ENCODE assay signal across 10 cellular contexts in the genomic region with DNA sequence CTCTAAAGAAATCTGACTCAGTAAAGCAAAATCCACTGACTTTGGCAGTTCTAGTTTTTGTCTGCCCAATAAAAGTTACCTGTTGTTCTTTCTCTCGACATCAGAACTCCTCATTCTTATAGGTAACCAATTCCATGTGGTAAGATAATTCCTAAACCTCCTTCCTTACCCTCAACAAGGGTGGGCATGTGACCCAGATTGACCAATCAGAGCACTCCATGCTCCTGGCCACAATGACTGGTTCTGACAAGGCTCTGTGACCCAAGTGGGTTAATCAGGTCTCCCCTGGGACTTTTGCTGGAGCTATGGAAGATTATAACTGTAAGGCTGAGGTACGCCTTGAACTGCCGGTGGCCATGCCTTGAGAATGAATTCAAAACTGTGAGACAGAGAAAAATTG. TPM values are rescaled to one million over a fixed set of nuclear protein-coding genes. Genes with fewer than 3 reads are reported as not detected.
A peak's percentile ranks its signal among the peaks of the same experiment; 100 is the strongest.
DNase-seq lines count a peak whose midpoint lies in the region; ATAC-seq lines count a peak whose summit lies in the region.
"Had no signal": no experiment of that assay in that cellular context is flagged by ENCODE, and none has a peak within 500 bp of the region (broad histone marks: within the 10 kb centered on the region; RNA-seq: fewer than 3 reads in every experiment).

No MANE protein-coding gene starts in this region.

- peak overlapping the region; percentile 54 to 86 for H3K27ac Mint-ChIP-seq in activated naive CD4-positive, alpha-beta T cell treated with anti-CD3 and anti-CD28 coated beads, Interleukin-2, amount 50 U/mL, for 72 hours

- peaks cover 11 to 29% of the 10 kb centered on the region in 2 donors for H3K36me3 Mint-ChIP-seq in activated naive CD4-positive, alpha-beta T cell treated with anti-CD3 and anti-CD28 coated beads, Interleukin-2, amount 50 U/mL, for 72 hours

- DNase-seq in AG08395 (ENCODE audit: low spot score) (peak; percentile 49), NCI-H1417 treated with DMSO at 0.1 percent for 48 hours (lab: John Stamatoyannopoulos, UW) (no peak), HAP-1 (ENCODE audit: low spot score in 2 of 2) (no peak)
- DNase-seq in activated naive CD4-positive, alpha-beta T cell treated with anti-CD3 and anti-CD28 coated beads, Interleukin-2, amount 50 U/mL, for 72 hours (ENCODE audit: low spot score in 2 of 2): no peak
- DNase-seq: NCI-H748 treated with DMSO at 0.1 percent for 48 hours had no signal

- H3K4me1 ChIP-seq in HAP-1: no peaks in the 10 kb centered on the region

- H3K36me3 ChIP-seq in HAP-1 (replicated peaks): peaks cover 13% of the 10 kb centered on the region

- no peaks in the 10 kb centered on the region for H3K9me3 ChIP-seq in HAP-1

- peak; percentile 22 for ATAC-seq in GM18502 (IDR thresholded peaks at IDR 0.05; ENCODE audit: poor library complexity, unreplicated experiment)
- ATAC-seq in HG03097 (IDR thresholded peaks at IDR 0.05; ENCODE audit: low FRiP score, unreplicated experiment): peak; percentile 29
- ATAC-seq in activated naive CD4-positive, alpha-beta T cell treated with anti-CD3 and anti-CD28 coated beads, Interleukin-2, amount 50 U/mL, for 72 hours: no peak
- no peak for ATAC-seq in GM19023 (IDR thresholded peaks at IDR 0.05; ENCODE audit: unreplicated experiment)
- no peak for ATAC-seq in HG03045 (IDR thresholded peaks at IDR 0.05; ENCODE audit: unreplicated experiment)

- no peaks in the 10 kb centered on the region for H3K9me3 Mint-ChIP-seq in activated naive CD4-positive, alpha-beta T cell treated with anti-CD3 and anti-CD28 coated beads, Interleukin-2, amount 50 U/mL, for 72 hours

- no peak overlapping the region for H3K4me3 ChIP-seq in HAP-1

- in situ Hi-C loops in HAP-1 (cut with MboI; ENCODE audit: low sequenced_read_pairs): loop anchor here (10.0 kb wide), 1 partner anchor 225 kb away; the partner anchor contains the start of gene ADAMTS17

- no peaks in the 10 kb centered on the region for H3K27me3 ChIP-seq in HAP-1 (ENCODE audit: low read depth)

RNA-seq across cellular contexts. Expression of gene LINS1, which starts 31.7 kb away (rescaled TPM):
- total RNA-seq in activated naive CD4-positive, alpha-beta T cell treated with anti-CD3 and anti-CD28 coated beads, Interleukin-2, amount 50 U/mL, for 72 hours: 10 to 100 TPM; 48.9 to 63.9 TPM

RNA-seq across cellular contexts. Expression of gene ASB7, which starts 32.1 kb away (rescaled TPM):
- 10 to 100 TPM; 23.4 to 30.1 TPM for total RNA-seq in activated naive CD4-positive, alpha-beta T cell treated with anti-CD3 and anti-CD28 coated beads, Interleukin-2, amount 50 U/mL, for 72 hours

RNA-seq across cellular contexts. Expression of gene CERS3, which starts 41.5 kb away (rescaled TPM):
- total RNA-seq in activated naive CD4-positive, alpha-beta T cell treated with anti-CD3 and anti-CD28 coated beads, Interleukin-2, amount 50 U/mL, for 72 hours: under 1 TPM; 0.23 to 0.74 TPM
- total RNA-seq: kidney epithelial cell had no signal

Comparison
In these comparisons a context has a peak if more than half of its experiments do, and no peak if none do; other contexts are left out.
1. ATAC-seq: peak in GM18502 (single experiment) and HG03097 (single experiment); none in activated naive CD4-positive, alpha-beta T cell treated with anti-CD3 and anti-CD28 coated beads, Interleukin-2, amount 50 U/mL, for 72 hours (0 of 2), GM19023 (single experiment) and HG03045 (single experiment).